Comparison of ENCODE assay signal across 21 cellular contexts in genomic region chr19:49282184-49282583, GRCh38. TPM values are rescaled to one million over a fixed set of nuclear protein-coding genes. Genes with fewer than 3 reads are reported as not detected.
"Had no signal": no experiment of that assay in that cellular context is flagged by ENCODE, and none has a peak within 500 bp of the region (broad histone marks: within the 10 kb centered on the region; RNA-seq: fewer than 3 reads in every experiment).

No MANE protein-coding gene starts in this region.

- H3K4me3 ChIP-seq: SJSA1 had no signal

- H3K9ac ChIP-seq: KMS-11, SK-N-SH had no signal

- H3K4me1 ChIP-seq: SJSA1 had no signal

- H3K36me3 ChIP-seq: SJSA1 had no signal

- FAIRE-seq: RCC 7860 had no signal

- H3K9me3 ChIP-seq: SJSA1, SK-N-SH had no signal

- DNase-seq: IMR-90, Kasumi-1, MM.1S, NCI-H1092 treated with DMSO at 0.1 percent for 48 hours, NCI-H1436, NCI-H187, NCI-H2029, NCI-H2081 treated with DMSO at 0.1 percent for 48 hours, NCI-H226, NCI-H446, NCI-H510A, NCI-H524 treated with DMSO at 0.1 percent for 48 hours, NCI-H69, Right ventricle myocardium superior, RPMI8226, SIG-M5, SK-N-SH, T-helper 1 cell had no signal

- H3K27ac ChIP-seq: KMS-11, SJSA1 had no signal

- H3K4me2 ChIP-seq: KMS-11, SK-N-SH had no signal

RNA-seq across cellular contexts. Expression of gene CD37, which starts 53.0 kb away (rescaled TPM):
- polyA plus RNA-seq: IMR-90, SK-N-SH had no signal
